ENCODE assay signal across 8 cellular contexts in genomic region chr18:49250819-49251388, GRCh38.
DNase-seq lines count a peak whose midpoint lies in the region; ATAC-seq and TF ChIP-seq lines count a peak whose summit lies in the region.

No MANE protein-coding gene starts in this region.

- H3K4me1 ChIP-seq in esophagus squamous epithelium, result peaks cover 0 to 18% (median 4%) of the 10 kb centered on the region in 3 donors
- no peaks in the 10 kb centered on the region for H3K4me1 ChIP-seq in CD8-positive, alpha-beta memory T cell (ENCODE audit: insufficient read depth, low read length)

- H3K27ac Mint-ChIP-seq in HFFc6, result no peak overlapping the region
- peak overlapping the region in 2 of 8 donors; percentile 6 to 56 for H3K27ac Mint-ChIP-seq in CD8-positive, alpha-beta memory T cell

- WGBS in esophagus squamous epithelium, 2 donors, result 61 to 75% methylated on average over 4 of the region's 4 CpGs

- peaks cover 12% of the 10 kb centered on the region; the same call in 1 of the 2 replicates for H3K36me3 Mint-ChIP-seq in HFFc6 (ENCODE audit: low read depth)
- peaks cover under 1 to 71% (median 28%) of the 10 kb centered on the region in 3 donors for H3K36me3 Mint-ChIP-seq in CD8-positive, alpha-beta memory T cell

- H3K4me3 Mint-ChIP-seq in HFFc6, result no peak overlapping the region
- no peak overlapping the region for H3K4me3 Mint-ChIP-seq in CD8-positive, alpha-beta memory T cell

- TF ChIP-seq CTCF in C4-2B (conservative IDR thresholded peaks at IDR 0.05) (peak; percentile 54), HFFc6 (IDR thresholded peaks at IDR 0.05) (peak; percentile 75), WI38 (IDR thresholded peaks at IDR 0.05; ENCODE audit: low read depth, low read length) (peak; percentile 50), esophagus squamous epithelium (IDR thresholded peaks at IDR 0.05) (peak in 3 of 6 experiments; percentile 8 to 35 (median 10))

- DNase-seq in HFFc6 (peak; percentile 23), left kidney (ENCODE audit: low read depth, low spot score) (peak; percentile 53), esophagus squamous epithelium (lab: John Stamatoyannopoulos, UW) (no peak), islet precursor cell (no peak)
- no peak for DNase-seq in CD8-positive, alpha-beta memory T cell

- no peaks in the 10 kb centered on the region for H3K27me3 ChIP-seq in esophagus squamous epithelium
- no peaks in the 10 kb centered on the region for H3K27me3 ChIP-seq in CD8-positive, alpha-beta memory T cell (ENCODE audit: insufficient read depth, low read length, poor library complexity, severe bottlenecking)

- ATAC-seq in GM19455 (IDR thresholded peaks at IDR 0.05; ENCODE audit: unreplicated experiment), result no peak

- H3K36me3 ChIP-seq in esophagus squamous epithelium, result peaks cover 0 to 51% (median 0%) of the 10 kb centered on the region in 3 donors
- peaks cover 3% of the 10 kb centered on the region for H3K36me3 ChIP-seq in CD8-positive, alpha-beta memory T cell (ENCODE audit: insufficient read depth, low read length)

- no peak overlapping the region for H3K27ac ChIP-seq in C4-2B
- H3K27ac ChIP-seq in esophagus squamous epithelium, result no peak overlapping the region
- no peak overlapping the region for H3K27ac ChIP-seq in CD8-positive, alpha-beta memory T cell (ENCODE audit: low read depth, low read length)

- H3K9me3 Mint-ChIP-seq in HFFc6, result no peaks in the 10 kb centered on the region
- H3K9me3 Mint-ChIP-seq in CD8-positive, alpha-beta memory T cell, result no peaks in the 10 kb centered on the region

- peaks cover 40% of the 10 kb centered on the region for H3K4me1 Mint-ChIP-seq in HFFc6 (ENCODE audit: low read depth)
- H3K4me1 Mint-ChIP-seq in CD8-positive, alpha-beta memory T cell, result peaks cover 3 to 10% (median 4%) of the 10 kb centered on the region in 3 donors

- H3K4me3 ChIP-seq in WI38 (ENCODE audit: low read depth, low read length) (no peak overlapping the region), esophagus squamous epithelium (no peak overlapping the region)
- no peak overlapping the region for H3K4me3 ChIP-seq in CD8-positive, alpha-beta memory T cell (ENCODE audit: low read length)

- peaks cover 0 to 2% (median 0%) of the 10 kb centered on the region in 3 donors for H3K9me3 ChIP-seq in esophagus squamous epithelium
- no peaks in the 10 kb centered on the region for H3K9me3 ChIP-seq in CD8-positive, alpha-beta memory T cell (ENCODE audit: low read length)

- intact Hi-C loops in esophagus squamous epithelium (cut with DNase I), result no loop called here

- CTCF ChIA-PET in CD8-positive, alpha-beta memory T cell (lab: Charles Lee), result no interaction called here

- no peaks in the 10 kb centered on the region; the same call in 1 of the 2 replicates for H3K27me3 Mint-ChIP-seq in HFFc6 (ENCODE audit: insufficient read depth)
- H3K27me3 Mint-ChIP-seq in CD8-positive, alpha-beta memory T cell, result no peaks in the 10 kb centered on the region

- no peak for TF ChIP-seq POLR2A in esophagus squamous epithelium (IDR thresholded peaks at IDR 0.05)

- POLR2A ChIA-PET in CD8-positive, alpha-beta memory T cell (lab: Charles Lee), result no interaction called here

Comparison
In these comparisons a context has a peak if more than half of its experiments do, and no peak if none do; other contexts are left out.
1. DNase-seq: peak in HFFc6 (single experiment) and left kidney (single experiment); none in esophagus squamous epithelium (single experiment), CD8-positive, alpha-beta memory T cell (0 of 5) and islet precursor cell (single experiment).